Comparison of ENCODE assay signal across 18 cellular contexts in the genomic region with DNA sequence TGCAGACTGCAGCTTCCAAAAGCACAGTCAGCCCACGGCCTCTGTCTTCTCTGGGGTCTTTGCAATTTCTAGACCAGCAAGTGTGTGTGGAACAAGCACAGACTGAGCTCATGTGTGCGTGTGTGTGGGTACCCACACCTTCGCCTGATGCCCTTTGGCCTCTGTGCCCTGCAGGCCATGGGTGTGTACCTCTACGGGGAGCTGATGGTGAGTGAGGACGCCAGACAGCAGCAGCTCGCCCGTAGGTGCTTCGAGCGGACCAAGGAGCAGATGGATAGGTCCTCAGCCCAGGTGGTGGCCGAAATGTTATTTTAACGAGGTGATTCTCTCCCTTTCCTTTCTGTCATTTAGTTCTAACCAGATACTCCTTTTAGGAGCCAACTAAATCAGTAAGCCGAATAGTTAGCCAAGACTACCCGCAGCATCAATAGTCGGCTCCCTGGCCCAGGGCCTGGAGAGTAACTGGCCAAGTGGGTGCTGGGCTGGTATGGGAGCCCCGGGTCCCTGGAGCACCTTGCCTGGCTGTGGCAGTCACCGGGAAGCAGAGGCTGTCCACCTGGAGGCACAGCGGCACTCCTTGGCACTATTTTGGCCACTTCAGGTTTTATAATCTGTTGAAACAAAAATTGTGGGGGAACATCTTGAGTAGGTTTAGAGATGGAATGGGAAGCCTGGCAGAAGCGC.
DNase-seq lines count a peak whose midpoint lies in the region; ATAC-seq and TF ChIP-seq lines count a peak whose summit lies in the region.
"Had no signal": no experiment of that assay in that cellular context is flagged by ENCODE, and none has a peak within 500 bp of the region (broad histone marks: within the 10 kb centered on the region; RNA-seq: fewer than 3 reads in every experiment).

No MANE protein-coding gene starts in this region.

- no peak overlapping the region for H2AK5ac ChIP-seq in H9 (ENCODE audit: insufficient read length, low read length)

- POLR2A ChIA-PET in naive thymus-derived CD4-positive, alpha-beta T cell (lab: Charles Lee), result no interaction called here
- POLR2A ChIA-PET in CD8-positive, alpha-beta T cell (lab: Charles Lee), result no interaction called here

- H4K20me1 ChIP-seq in H9 (ENCODE audit: control insufficient read depth, insufficient read depth, insufficient read length), result no peaks in the 10 kb centered on the region
- peaks cover 23% of the 10 kb centered on the region for H4K20me1 ChIP-seq in neural progenitor cell (ENCODE audit: low read depth)

- H3K4me3 Mint-ChIP-seq in H9 (no peak overlapping the region), neural progenitor cell (no peak overlapping the region)
- no peak overlapping the region for H3K4me3 Mint-ChIP-seq in naive thymus-derived CD4-positive, alpha-beta T cell
- H3K4me3 Mint-ChIP-seq in CD8-positive, alpha-beta T cell, result no peak overlapping the region
- H3K4me3 Mint-ChIP-seq: activated naive CD4-positive, alpha-beta T cell treated with anti-CD3 and anti-CD28 coated beads, Interleukin-2, amount 50 U/mL, for 24 hours; naive thymus-derived CD8-positive, alpha-beta T cell; T-helper 17 cell had no signal

- H3K4me1 ChIP-seq in H9 (ENCODE audit: insufficient read depth, low read length) (no peaks in the 10 kb centered on the region), neural progenitor cell (peaks cover 56% of the 10 kb centered on the region)
- H3K4me1 ChIP-seq in naive thymus-derived CD4-positive, alpha-beta T cell (ENCODE audit: control insufficient read depth in 2 of 2, insufficient read depth in 2 of 2, low read length in 2 of 2), result no peaks in the 10 kb centered on the region
- H3K4me1 ChIP-seq in CD8-positive, alpha-beta T cell (ENCODE audit: insufficient read depth, low read length), result no peaks in the 10 kb centered on the region

- H3K79me2 ChIP-seq in H9 (ENCODE audit: insufficient read depth, low read length), result peaks cover 2% of the 10 kb centered on the region; the same call in 1 of the 2 replicates
- H3K79me2 ChIP-seq in neural progenitor cell (ENCODE audit: low read depth), result no peaks in the 10 kb centered on the region

- H3K36me3 ChIP-seq in neural progenitor cell, result no peaks in the 10 kb centered on the region
- H3K36me3 ChIP-seq in naive thymus-derived CD4-positive, alpha-beta T cell (ENCODE audit: control insufficient read depth in 2 of 3, insufficient read depth in 3 of 3, low read length in 3 of 3), result peaks cover 0 to 18% (median 0%) of the 10 kb centered on the region in 3 experiments
- H3K36me3 ChIP-seq in CD8-positive, alpha-beta T cell (ENCODE audit: insufficient read depth, low read length), result no peaks in the 10 kb centered on the region

- H4K91ac ChIP-seq in H9 (ENCODE audit: insufficient read length, low read depth, low read length), result no peak overlapping the region

- H3K4me2 ChIP-seq in H9 (ENCODE audit: insufficient read depth, insufficient read length, low read length), result no peak overlapping the region
- H3K4me2 ChIP-seq in neural progenitor cell, result peak overlapping the region; percentile 36

- no peak overlapping the region for H3K14ac ChIP-seq in H9 (ENCODE audit: insufficient read depth, low read length)

- H3K4ac ChIP-seq in H9 (ENCODE audit: low read depth, low read length), result no peak overlapping the region

- peaks cover 30% of the 10 kb centered on the region for H3F3A ChIP-seq in neural progenitor cell (ENCODE audit: low read depth)

- no peak overlapping the region for H2BK120ac ChIP-seq in H9 (ENCODE audit: low read depth, low read length, poor library complexity, severe bottlenecking)

- H2BK12ac ChIP-seq in H9 (ENCODE audit: insufficient read length, low read depth, low read length), result no peak overlapping the region

- TF ChIP-seq CTCF in H9 (conservative IDR thresholded peaks at IDR 0.05) (no peak), neural progenitor cell (IDR thresholded peaks at IDR 0.05) (no peak)
- TF ChIP-seq CTCF in CD8-positive, alpha-beta T cell (IDR thresholded peaks at IDR 0.05), result no peak

- H4K5ac ChIP-seq in H9 (ENCODE audit: insufficient read length, low read depth, low read length), result no peak overlapping the region

- H3K18ac ChIP-seq in H9 (ENCODE audit: insufficient read length, low read depth, low read length), result no peak overlapping the region

- H3K27me3 Mint-ChIP-seq in H9 (ENCODE audit: low read depth), result no peaks in the 10 kb centered on the region; the same call in 1 of the 2 replicates
- H3K27me3 Mint-ChIP-seq in neural progenitor cell (ENCODE audit: insufficient read depth, low read depth), result peaks cover 5% of the 10 kb centered on the region
- no peaks in the 10 kb centered on the region for H3K27me3 Mint-ChIP-seq in naive thymus-derived CD4-positive, alpha-beta T cell
- no peaks in the 10 kb centered on the region for H3K27me3 Mint-ChIP-seq in CD8-positive, alpha-beta T cell (ENCODE audit: low read depth)
- H3K27me3 Mint-ChIP-seq: activated naive CD4-positive, alpha-beta T cell treated with anti-CD3 and anti-CD28 coated beads, Interleukin-2, amount 50 U/mL, for 24 hours; naive thymus-derived CD8-positive, alpha-beta T cell; T-helper 17 cell had no signal

- no peak overlapping the region for H2BK5ac ChIP-seq in H9 (ENCODE audit: insufficient read length, low read length)

- no peak overlapping the region for H3K27ac ChIP-seq in H9 (ENCODE audit: insufficient read length, low read depth, low read length)
- peak overlapping the region; percentile 97 for H3K27ac ChIP-seq in cingulate gyrus (ENCODE audit: low read depth, low read length)
- no peak overlapping the region for H3K27ac ChIP-seq in neural progenitor cell
- peak overlapping the region; percentile 100 for H3K27ac ChIP-seq in substantia nigra (ENCODE audit: low read depth, low read length, poor library complexity, severe bottlenecking)
- H3K27ac ChIP-seq in naive thymus-derived CD4-positive, alpha-beta T cell (ENCODE audit: low read depth, low read length), result no peak overlapping the region
- no peak overlapping the region for H3K27ac ChIP-seq in CD8-positive, alpha-beta T cell (ENCODE audit: low read depth, low read length)
- H3K27ac ChIP-seq: WERI-Rb-1 had no signal

- CTCF ChIA-PET in naive thymus-derived CD4-positive, alpha-beta T cell (lab: Charles Lee), result no interaction called here
- CTCF ChIA-PET in CD8-positive, alpha-beta T cell (lab: Charles Lee), result interaction anchor here (2.5 kb wide), 1 partner anchor 45 kb away, joined by 5 read pairs; no protein-coding TSS in a partner anchor

- no peak overlapping the region for H3K9ac ChIP-seq in H9 (ENCODE audit: extremely low read depth, insufficient read length, low read length)
- no peak overlapping the region for H3K9ac ChIP-seq in neural progenitor cell

- H2BK20ac ChIP-seq in H9 (ENCODE audit: low read depth, low read length, poor library complexity, severe bottlenecking), result no peak overlapping the region

- no peak overlapping the region for H3K4me3 ChIP-seq in neural progenitor cell
- no peak overlapping the region for H3K4me3 ChIP-seq in naive thymus-derived CD4-positive, alpha-beta T cell (ENCODE audit: low read length)
- H3K4me3 ChIP-seq in CD8-positive, alpha-beta T cell (ENCODE audit: low read depth, low read length), result no peak overlapping the region

- DNase-seq in H9, result no peak
- no peak for DNase-seq in neural progenitor cell (ENCODE audit: low spot score)
- peak in 1 of 49 donors; percentile 66 for DNase-seq in substantia nigra (lab: John Stamatoyannopoulos, UW)
- no peak for DNase-seq in naive thymus-derived CD4-positive, alpha-beta T cell
- no peak for DNase-seq in iPS-NIHi7 (ENCODE audit: extremely low spot score)
- no peak for DNase-seq in effector CD8-positive, alpha-beta T cell (lab: John Stamatoyannopoulos, UW)
- DNase-seq in CD8-positive, alpha-beta T cell, result no peak
- DNase-seq: activated CD4-positive, alpha-beta T cell treated with anti-CD3 and anti-CD28 coated beads, Interleukin-2, amount 50 U/mL, for 48 hours; activated T-cell treated with anti-CD3 and anti-CD28 coated beads, Interleukin-2, amount 50 U/mL, for 1 hour; effector CD4-positive, alpha-beta T cell; naive thymus-derived CD8-positive, alpha-beta T cell; NCI-H2029 treated with DMSO at 0.1 percent for 48 hours; NCI-H510A treated with DMSO at 0.1 percent for 48 hours; SIG-M5; T-helper 17 cell; WERI-Rb-1 had no signal

- H2AFZ ChIP-seq in H9 (ENCODE audit: low read length) (no peak overlapping the region), neural progenitor cell (replicated peaks) (no peak overlapping the region)

- no peaks in the 10 kb centered on the region for H3K9me3 ChIP-seq in H9 (ENCODE audit: control insufficient read depth, low read depth, low read length)
- H3K9me3 ChIP-seq in neural progenitor cell (ENCODE audit: low read depth), result no peaks in the 10 kb centered on the region
- no peaks in the 10 kb centered on the region for H3K9me3 ChIP-seq in naive thymus-derived CD4-positive, alpha-beta T cell (ENCODE audit: control insufficient read depth in 2 of 3, low read length in 3 of 3)
- no peaks in the 10 kb centered on the region for H3K9me3 ChIP-seq in CD8-positive, alpha-beta T cell (ENCODE audit: low read length)

- H3K4me1 Mint-ChIP-seq in H9, result peaks cover 37 to 38% of the 10 kb centered on the region in 2 experiments
- H3K4me1 Mint-ChIP-seq in neural progenitor cell, result peaks cover 87% of the 10 kb centered on the region
- H3K4me1 Mint-ChIP-seq in naive thymus-derived CD4-positive, alpha-beta T cell, result no peaks in the 10 kb centered on the region
- no peaks in the 10 kb centered on the region for H3K4me1 Mint-ChIP-seq in CD8-positive, alpha-beta T cell (ENCODE audit: low read depth)
- H3K4me1 Mint-ChIP-seq: activated naive CD4-positive, alpha-beta T cell treated with anti-CD3 and anti-CD28 coated beads, Interleukin-2, amount 50 U/mL, for 24 hours; naive thymus-derived CD8-positive, alpha-beta T cell; T-helper 17 cell had no signal

- H2BK15ac ChIP-seq in H9 (ENCODE audit: low read depth, low read length), result no peak overlapping the region

- H3K23ac ChIP-seq in H9 (ENCODE audit: insufficient read length, low read depth, low read length), result no peak overlapping the region

- no peak overlapping the region for H4K8ac ChIP-seq in H9 (replicated peaks; ENCODE audit: insufficient read length, low read depth, low read length)

- no CpG with 5 or more reads among the region's 18 CpGs for WGBS in H9 (ENCODE audit: extremely low coverage, insufficient read length, low lambda C conversion rate)

- H3T11ph ChIP-seq in H9 (ENCODE audit: low read length), result no peak overlapping the region

- no peaks in the 10 kb centered on the region for H3K23me2 ChIP-seq in H9 (ENCODE audit: insufficient read length, low read depth, low read length, poor library complexity, severe bottlenecking)

- H3K27ac Mint-ChIP-seq in H9, result peak overlapping the region; percentile 43 to 70 (median 57); a peak in 3 of 7 replicates
- H3K27ac Mint-ChIP-seq in neural progenitor cell, result peak overlapping the region; percentile 93
- no peak overlapping the region for H3K27ac Mint-ChIP-seq in naive thymus-derived CD4-positive, alpha-beta T cell
- no peak overlapping the region for H3K27ac Mint-ChIP-seq in CD8-positive, alpha-beta T cell
- H3K27ac Mint-ChIP-seq: activated naive CD4-positive, alpha-beta T cell treated with anti-CD3 and anti-CD28 coated beads, Interleukin-2, amount 50 U/mL, for 24 hours; T-helper 17 cell had no signal

- intact Hi-C loops in naive thymus-derived CD4-positive, alpha-beta T cell (cut with micrococcal nuclease), result no loop called here
- intact Hi-C loops in CD8-positive, alpha-beta T cell (cut with DNase I, micrococcal nuclease), result no loop called here

- no peaks in the 10 kb centered on the region for H3K27me3 ChIP-seq in H9 (ENCODE audit: insufficient read depth, low read length)
- H3K27me3 ChIP-seq in neural progenitor cell, result no peaks in the 10 kb centered on the region
- no peaks in the 10 kb centered on the region for H3K27me3 ChIP-seq in naive thymus-derived CD4-positive, alpha-beta T cell (ENCODE audit: control insufficient read depth in 2 of 2, insufficient read depth in 2 of 2, low read length in 2 of 2)
- no peaks in the 10 kb centered on the region for H3K27me3 ChIP-seq in CD8-positive, alpha-beta T cell (ENCODE audit: insufficient read depth, low read length)

- ATAC-seq in naive thymus-derived CD4-positive, alpha-beta T cell, result no peak
- ATAC-seq in CD8-positive, alpha-beta T cell, result no peak
- ATAC-seq: naive thymus-derived CD8-positive, alpha-beta T cell; T-helper 17 cell had no signal

- no peak overlapping the region for H3K56ac ChIP-seq in H9 (ENCODE audit: insufficient read length, low read depth, low read length)

- H3K9me3 Mint-ChIP-seq in H9 (no peaks in the 10 kb centered on the region), neural progenitor cell (no peaks in the 10 kb centered on the region)
- peaks cover 0 to 1% (median 0%) of the 10 kb centered on the region in 11 donors for H3K9me3 Mint-ChIP-seq in naive thymus-derived CD4-positive, alpha-beta T cell
- H3K9me3 Mint-ChIP-seq in CD8-positive, alpha-beta T cell, result no peaks in the 10 kb centered on the region
- H3K9me3 Mint-ChIP-seq: activated naive CD4-positive, alpha-beta T cell treated with anti-CD3 and anti-CD28 coated beads, Interleukin-2, amount 50 U/mL, for 24 hours; naive thymus-derived CD8-positive, alpha-beta T cell had no signal

- no peaks in the 10 kb centered on the region for H3K79me1 ChIP-seq in H9 (ENCODE audit: insufficient read depth, low read depth, low read length, poor library complexity, severe bottlenecking)

- peaks cover 0 to 10% (median 6%) of the 10 kb centered on the region in 3 experiments; a peak in 5 of 7 replicates for H3K36me3 Mint-ChIP-seq in H9 (ENCODE audit: insufficient read depth in 1 of 3, low read depth in 3 of 3)
- H3K36me3 Mint-ChIP-seq in neural progenitor cell, result peaks cover 46% of the 10 kb centered on the region
- H3K36me3 Mint-ChIP-seq in naive thymus-derived CD4-positive, alpha-beta T cell, result peaks cover 0 to 53% (median 9%) of the 10 kb centered on the region in 5 donors
- peaks cover 36% of the 10 kb centered on the region for H3K36me3 Mint-ChIP-seq in CD8-positive, alpha-beta T cell

Comparison
In these comparisons a context has a peak if more than half of its experiments do, and no peak if none do; other contexts are left out.
1. H3K27ac ChIP-seq: peak in cingulate gyrus (single experiment) and substantia nigra (single experiment); none in H9 (single experiment), neural progenitor cell (single experiment), naive thymus-derived CD4-positive, alpha-beta T cell (single experiment) and CD8-positive, alpha-beta T cell (single experiment).
2. H3K27ac Mint-ChIP-seq: peak in H9 (3 of 3) and neural progenitor cell (single experiment); none in naive thymus-derived CD4-positive, alpha-beta T cell (0 of 9) and CD8-positive, alpha-beta T cell (single experiment).